Comparison of ENCODE assay signal across 9 cellular contexts in the genomic region with DNA sequence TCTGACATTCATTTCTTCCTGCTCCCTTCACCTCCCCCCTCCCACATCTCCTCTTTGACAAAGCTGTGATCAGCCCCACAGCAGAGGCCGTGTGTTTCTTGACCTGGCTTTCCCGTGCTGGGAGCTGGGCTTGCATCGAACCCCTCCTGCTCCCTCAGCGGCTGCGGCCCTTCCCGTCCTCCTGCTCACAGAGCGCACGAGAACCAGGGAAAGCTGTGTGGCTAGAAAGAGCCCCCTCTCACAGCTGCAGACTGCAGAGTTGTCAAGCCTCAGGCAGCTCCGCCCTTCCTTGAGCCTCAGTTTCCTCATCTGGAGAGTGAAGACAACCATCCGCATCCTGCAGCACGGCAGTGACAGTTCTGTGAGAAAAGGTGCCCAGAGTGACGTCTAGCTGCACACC.
A peak's percentile ranks its signal among the peaks of the same experiment; 100 is the strongest.
DNase-seq lines count a peak whose midpoint lies in the region; ATAC-seq, FAIRE-seq and TF ChIP-seq lines count a peak whose summit lies in the region.
"Had no signal": no experiment of that assay in that cellular context is flagged by ENCODE, and none has a peak within 500 bp of the region (broad histone marks: within the 10 kb centered on the region; RNA-seq: fewer than 3 reads in every experiment).

No MANE protein-coding gene starts in this region.

- POLR2A ChIA-PET in PC-3 (lab: Charles Lee; ENCODE audit: unreplicated experiment): no interaction called here
- POLR2A ChIA-PET in HepG2 (lab: Yijun Ruan, JAX): interaction anchor here (1.0 to 1.6 kb wide), 5 partner anchors 10 to 204 kb away, joined by 3 to 5 read pairs (median 4); no protein-coding TSS in a partner anchor

- DNase-seq in GM23338 (ENCODE audit: low spot score) (no peak), PC-3 (no peak), HepG2 (ENCODE audit: low spot score) (no peak), suprapubic skin (ENCODE audit: low spot score in 2 of 2) (peak; percentile 51 to 74), GM20000 (ENCODE audit: low spot score) (no peak), medulla oblongata (ENCODE audit: extremely low spot score) (no peak)
- DNase-seq: C1 segment of cervical spinal cord, NCI-H187 treated with DMSO at 0.1 percent for 48 hours had no signal

- no peak overlapping the region for H3K27ac ChIP-seq in GM23338 (ENCODE audit: low read depth)
- peak overlapping the region; percentile 58 for H3K27ac ChIP-seq in PC-3 (ENCODE audit: low read length)
- H3K27ac ChIP-seq in HepG2 (ENCODE audit: extremely low read length, insufficient read depth, low read length): no peak overlapping the region
- H3K27ac ChIP-seq in suprapubic skin: no peak overlapping the region

- H3F3A ChIP-seq in GM23338 (replicated peaks; ENCODE audit: low read depth): no peaks in the 10 kb centered on the region
- no peaks in the 10 kb centered on the region for H3F3A ChIP-seq in PC-3 (ENCODE audit: low read length, unreplicated experiment)

- ATAC-seq in GM23338 (peak; percentile 23), PC-3 (no peak), HepG2 (no peak), GM19395 (IDR thresholded peaks at IDR 0.05; ENCODE audit: unreplicated experiment) (no peak)

- no peak for TF ChIP-seq RAD21 in HepG2 (CRISPR knock-in tag; IDR thresholded peaks at IDR 0.05)

- H3K36me3 ChIP-seq in GM23338 (ENCODE audit: insufficient read depth) (peaks cover 9% of the 10 kb centered on the region; the same call in 1 of the 2 replicates), PC-3 (ENCODE audit: low read depth, low read length) (peaks cover 4% of the 10 kb centered on the region; the same call in 1 of the 2 replicates), HepG2 (replicated peaks in 1 of 2; ENCODE audit: control insufficient read depth in 1 of 2, insufficient read depth in 2 of 2, low read length in 2 of 2) (no peaks in the 10 kb centered on the region), suprapubic skin (no peaks in the 10 kb centered on the region)

- H4K20me1 ChIP-seq in GM23338 (replicated peaks; ENCODE audit: insufficient read depth) (no peaks in the 10 kb centered on the region), PC-3 (ENCODE audit: low read length) (no peaks in the 10 kb centered on the region), HepG2 (ENCODE audit: insufficient read depth, low read length) (no peaks in the 10 kb centered on the region)

- peaks cover 23% of the 10 kb centered on the region for H3K27me3 Mint-ChIP-seq in GM23338 (ENCODE audit: insufficient read depth, low read depth, poor library complexity)

- H3K4me3 ChIP-seq in GM23338 (no peak overlapping the region), PC-3 (ENCODE audit: low read length) (no peak overlapping the region), HepG2 (replicated peaks in 1 of 3; ENCODE audit: insufficient read depth in 1 of 3, low read depth in 2 of 3, low read length in 3 of 3) (no peak overlapping the region), suprapubic skin (no peak overlapping the region)

- H3K9ac ChIP-seq in PC-3 (ENCODE audit: low read length) (peak overlapping the region; percentile 52), HepG2 (ENCODE audit: insufficient read depth, low read depth, low read length) (no peak overlapping the region)

- no peak for FAIRE-seq in HepG2 (lab: Jason Lieb, UNC)

- WGBS in HepG2 (ENCODE audit: low lambda C conversion rate): 84% methylated on average over 12 of the region's 12 CpGs
- 65% methylated on average over 11 of the region's 12 CpGs for WGBS in suprapubic skin

- H3K4me1 ChIP-seq in GM23338 (ENCODE audit: insufficient read depth): no peaks in the 10 kb centered on the region
- H3K4me1 ChIP-seq in PC-3 (ENCODE audit: insufficient read depth, low read length): peaks cover 18% of the 10 kb centered on the region
- peaks cover 10% of the 10 kb centered on the region; the same call in 1 of the 2 replicates for H3K4me1 ChIP-seq in HepG2 (ENCODE audit: insufficient read depth, low read length)
- peaks cover 12% of the 10 kb centered on the region for H3K4me1 ChIP-seq in suprapubic skin

- H3K4me1 Mint-ChIP-seq in GM23338: peaks cover 7% of the 10 kb centered on the region; the same call in 2 of the 3 replicates

- no peak overlapping the region for H3K27ac Mint-ChIP-seq in GM23338

- TF ChIP-seq POLR2A in HepG2 (IDR thresholded peaks at IDR 0.05; ENCODE audit: insufficient read depth in 1 of 2, low read depth in 2 of 2, low read length in 2 of 2): no peak
- TF ChIP-seq POLR2A in suprapubic skin (IDR thresholded peaks at IDR 0.05): no peak

- intact Hi-C loops in PC-3 (cut with micrococcal nuclease) (loop anchor here (2.0 to 10.0 kb wide), 3 partner anchors 39 to 145 kb away; no protein-coding TSS in a partner anchor), HepG2 (cut with micrococcal nuclease; ENCODE audit: unreplicated experiment) (loop anchor here (10.0 kb wide), 1 partner anchor 355 kb away; no protein-coding TSS in a partner anchor)

- in situ Hi-C loops in HepG2 (cut with HindIII; ENCODE audit: extremely low pct_ligation_motif_present, low pct_unique_long_range_greater_than_20kb): loop anchor here (10.0 kb wide), 1 partner anchor 115 kb away; no protein-coding TSS in a partner anchor

- H3K9me3 Mint-ChIP-seq in GM23338: peaks cover 31% of the 10 kb centered on the region

- H3K9me2 ChIP-seq in GM23338 (ENCODE audit: insufficient read depth) (peaks cover 6% of the 10 kb centered on the region; the same call in 1 of the 2 replicates), PC-3 (replicated peaks; ENCODE audit: low read length) (no peaks in the 10 kb centered on the region)

- H3K36me3 Mint-ChIP-seq in GM23338 (ENCODE audit: low read depth): peaks cover 13% of the 10 kb centered on the region

- TF ChIP-seq CTCF in GM23338 (conservative IDR thresholded peaks at IDR 0.05; ENCODE audit: low read depth in 2 of 2): no peak
- TF ChIP-seq CTCF in PC-3 (conservative IDR thresholded peaks at IDR 0.05; ENCODE audit: low read depth, low read length): no peak
- no peak for TF ChIP-seq CTCF in HepG2 (CRISPR knock-in tag; IDR thresholded peaks at IDR 0.05)
- no peak for TF ChIP-seq CTCF in suprapubic skin (IDR thresholded peaks at IDR 0.05)
- TF ChIP-seq CTCF in GM20000 (IDR thresholded peaks at IDR 0.05; ENCODE audit: extremely low read depth, missing control alignments): no peak

- H3K4me3 Mint-ChIP-seq in GM23338: no peak overlapping the region

- H3K4me2 ChIP-seq in GM23338: peak overlapping the region; percentile 43; the same call in 1 of the 2 replicates
- H3K4me2 ChIP-seq in PC-3 (ENCODE audit: low read length): peak overlapping the region; percentile 50
- no peak overlapping the region for H3K4me2 ChIP-seq in HepG2 (ENCODE audit: low read depth, low read length)

- no peak for TF ChIP-seq EP300 in HepG2 (IDR thresholded peaks at IDR 0.05; ENCODE audit: low read depth in 2 of 2, low read length in 2 of 2)
- no peak for TF ChIP-seq EP300 in HepG2 (CRISPR knock-in tag; IDR thresholded peaks at IDR 0.05; ENCODE audit: borderline replicate concordance)
- TF ChIP-seq EP300 in suprapubic skin (IDR thresholded peaks at IDR 0.05): no peak

- BruUV-seq in PC-3 (replicated peaks; lab: Mats Ljungman, UMichigan) (no TSS peak), HepG2 (replicated peaks; lab: Mats Ljungman, UMichigan) (no TSS peak)

- H3K9me3 ChIP-seq in PC-3 (ENCODE audit: low read length): 0 out of 2 replicates have a peak, but pooled peaks cover 9% of the 10 kb centered on the region
- peaks cover 12% of the 10 kb centered on the region for H3K9me3 ChIP-seq in HepG2 (ENCODE audit: low read length)
- H3K9me3 ChIP-seq in suprapubic skin: peaks cover 10% of the 10 kb centered on the region

- CTCF ChIA-PET in PC-3 (lab: Charles Lee) (no interaction called here), HepG2 (lab: Yijun Ruan, JAX; ENCODE audit: low intra/inter-chr PET ratio, low total read pairs) (interaction anchor here (1.0 kb wide), 1 partner anchor 233 kb away, joined by 3 read pairs; no protein-coding TSS in a partner anchor)

- H2AFZ ChIP-seq in GM23338 (peak overlapping the region; percentile 28; the same call in 1 of the 2 replicates), PC-3 (ENCODE audit: low read length) (peak overlapping the region; percentile 55), HepG2 (ENCODE audit: low read length) (no peak overlapping the region)

- H3K79me2 ChIP-seq in GM23338 (replicated peaks; ENCODE audit: insufficient read depth) (no peaks in the 10 kb centered on the region), PC-3 (ENCODE audit: low read length) (no peaks in the 10 kb centered on the region), HepG2 (ENCODE audit: insufficient read depth, low read length) (no peaks in the 10 kb centered on the region)

- H3K27me3 ChIP-seq in GM23338 (ENCODE audit: insufficient read depth) (peaks cover 7% of the 10 kb centered on the region; the same call in 1 of the 2 replicates), PC-3 (ENCODE audit: low read length) (no peaks in the 10 kb centered on the region), HepG2 (ENCODE audit: control insufficient read depth in 1 of 2, insufficient read depth in 2 of 2, low read length in 2 of 2) (peaks cover 4 to 53% of the 10 kb centered on the region in 2 experiments; a peak in 3 of 5 replicates), suprapubic skin (peaks cover 16% of the 10 kb centered on the region)

TF ChIP-seq in GM23338, 12 proteins besides CTCF, POLR2A, EP300 and RAD21:
- TF ChIP-seq STAT1 (IDR thresholded peaks at IDR 0.05; ENCODE audit: unreplicated experiment) (no peak), CREB1 (CRISPR knock-in tag; IDR thresholded peaks at IDR 0.05; ENCODE audit: low read depth) (no peak)
TF ChIP-seq in GM23338: peak in this region for 0.

TF ChIP-seq in HepG2, 621 proteins besides CTCF, POLR2A, EP300 and RAD21 (continues in another document):
- TF ChIP-seq ZNF766 (CRISPR knock-in tag; IDR thresholded peaks at IDR 0.05; ENCODE audit: borderline replicate concordance): no peak
- TF ChIP-seq, protein P1, sequence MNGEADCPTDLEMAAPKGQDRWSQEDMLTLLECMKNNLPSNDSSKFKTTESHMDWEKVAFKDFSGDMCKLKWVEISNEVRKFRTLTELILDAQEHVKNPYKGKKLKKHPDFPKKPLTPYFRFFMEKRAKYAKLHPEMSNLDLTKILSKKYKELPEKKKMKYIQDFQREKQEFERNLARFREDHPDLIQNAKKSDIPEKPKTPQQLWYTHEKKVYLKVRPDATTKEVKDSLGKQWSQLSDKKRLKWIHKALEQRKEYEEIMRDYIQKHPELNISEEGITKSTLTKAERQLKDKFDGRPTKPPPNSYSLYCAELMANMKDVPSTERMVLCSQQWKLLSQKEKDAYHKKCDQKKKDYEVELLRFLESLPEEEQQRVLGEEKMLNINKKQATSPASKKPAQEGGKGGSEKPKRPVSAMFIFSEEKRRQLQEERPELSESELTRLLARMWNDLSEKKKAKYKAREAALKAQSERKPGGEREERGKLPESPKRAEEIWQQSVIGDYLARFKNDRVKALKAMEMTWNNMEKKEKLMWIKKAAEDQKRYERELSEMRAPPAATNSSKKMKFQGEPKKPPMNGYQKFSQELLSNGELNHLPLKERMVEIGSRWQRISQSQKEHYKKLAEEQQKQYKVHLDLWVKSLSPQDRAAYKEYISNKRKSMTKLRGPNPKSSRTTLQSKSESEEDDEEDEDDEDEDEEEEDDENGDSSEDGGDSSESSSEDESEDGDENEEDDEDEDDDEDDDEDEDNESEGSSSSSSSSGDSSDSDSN (CRISPR knock-in tag; IDR thresholded peaks at IDR 0.05): peak; percentile 17; the same call in 1 of the 2 replicates
- TF ChIP-seq ZNF431 (CRISPR knock-in tag; IDR thresholded peaks at IDR 0.05; ENCODE audit: borderline replicate concordance, low read depth): no peak

Comparison
In these comparisons a context has a peak if more than half of its experiments do, and no peak if none do; other contexts are left out.
1. DNase-seq: peak in suprapubic skin (2 of 2); none in GM23338 (single experiment), PC-3 (single experiment), HepG2 (single experiment), GM20000 (single experiment) and medulla oblongata (single experiment).